In the genomic region with DNA sequence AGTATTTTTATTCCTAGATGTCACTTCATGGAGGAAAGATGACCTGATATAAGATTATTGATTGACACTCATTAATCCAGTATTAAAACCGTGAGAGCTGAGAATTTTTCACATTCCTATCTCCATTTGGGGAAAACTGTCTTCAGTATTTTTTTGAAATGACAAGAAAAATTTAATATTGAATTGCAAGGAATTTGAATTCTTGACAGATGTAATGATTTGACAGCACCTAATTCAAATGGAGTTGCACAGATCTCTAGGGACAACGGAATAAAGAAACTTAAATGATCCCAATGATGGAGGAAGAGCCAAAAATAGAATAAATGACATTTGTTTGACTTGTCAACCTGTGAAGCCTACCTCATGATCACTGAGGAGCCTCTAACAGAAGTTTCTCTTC, we compare ENCODE assay signal across 11 cellular contexts.
"Had no signal": no experiment of that assay in that cellular context is flagged by ENCODE, and none has a peak within 500 bp of the region (broad histone marks: within the 10 kb centered on the region; RNA-seq: fewer than 3 reads in every experiment).

No MANE protein-coding gene starts in this region.

- H3K4me3 ChIP-seq: GM23248, GM23338, HAP-1 had no signal

- H2AFZ ChIP-seq: GM23248, GM23338 had no signal

- DNase-seq: GM23248, GOT3, H7, H9, HCEC 1CT, HFFc6 had no signal

- H3K27ac ChIP-seq: GM23248 had no signal

- H3K9ac ChIP-seq: GM23248 had no signal

- H3K4me2 ChIP-seq: GM23338 had no signal

- H3K36me3 ChIP-seq: HAP-1 had no signal

- ATAC-seq: GM23338, HCT116 had no signal

- FAIRE-seq: H1, H54 had no signal

- H3K9me3 ChIP-seq: HAP-1 had no signal
